Comparison of ENCODE assay signal across 20 cellular contexts in the genomic region with DNA sequence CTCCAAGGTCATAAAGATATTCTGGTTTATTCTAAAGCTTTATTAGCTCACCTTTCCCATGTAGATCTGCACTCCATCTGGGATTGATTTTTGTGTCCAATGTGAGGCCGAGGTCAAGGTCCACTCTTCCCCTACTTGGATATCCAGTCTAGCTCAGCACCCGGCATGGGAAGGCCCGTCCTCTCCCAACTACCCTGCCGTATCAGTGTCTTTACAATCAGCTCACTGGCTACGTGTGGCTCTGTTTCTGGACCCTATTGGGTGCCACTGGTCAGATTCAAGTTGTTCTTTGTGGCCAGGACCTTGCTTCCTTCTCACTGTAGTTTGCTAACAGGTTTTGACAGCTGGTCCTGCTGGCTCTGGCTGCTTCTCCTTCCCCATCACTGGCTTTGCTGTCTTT. TPM values are rescaled to one million over a fixed set of nuclear protein-coding genes. Genes with fewer than 3 reads are reported as not detected.
A peak's percentile ranks its signal among the peaks of the same experiment; 100 is the strongest.
DNase-seq lines count a peak whose midpoint lies in the region; ATAC-seq, FAIRE-seq and TF ChIP-seq lines count a peak whose summit lies in the region.
"Had no signal": no experiment of that assay in that cellular context is flagged by ENCODE, and none has a peak within 500 bp of the region (broad histone marks: within the 10 kb centered on the region; RNA-seq: fewer than 3 reads in every experiment).

No MANE protein-coding gene starts in this region.

- no peak overlapping the region for H3K27ac Mint-ChIP-seq in endothelial cell (ENCODE audit: unreplicated experiment)
- H3K27ac Mint-ChIP-seq: GM23338 had no signal

- no peak overlapping the region for H3K4me3 Mint-ChIP-seq in endothelial cell (ENCODE audit: unreplicated experiment)
- H3K4me3 Mint-ChIP-seq: GM23338 had no signal

- 94 to 97% methylated on average over 5 of the region's 5 CpGs for WGBS in heart right ventricle, 2 donors
- 60 to 82% (median 74%) methylated on average over 5 of the region's 5 CpGs for WGBS in small intestine, 3 donors

- POLR2A ChIA-PET in A673 (lab: Charles Lee; ENCODE audit: low non-redundant PET) = no interaction called here

- H3K4me1 ChIP-seq in right atrium auricular region (peaks cover 0 to 3% of the 10 kb centered on the region in 2 donors), heart right ventricle (peaks cover 0 to 22% (median 6%) of the 10 kb centered on the region in 9 donors), small intestine (ENCODE audit: control insufficient read depth in 2 of 2, insufficient read depth in 1 of 2, low read depth in 1 of 2, low read length in 1 of 2) (no peaks in the 10 kb centered on the region), A673 (ENCODE audit: insufficient read depth, low read length, poor library complexity, severe bottlenecking) (no peaks in the 10 kb centered on the region)
- H3K4me1 ChIP-seq: HAP-1 had no signal

- H3K9me3 Mint-ChIP-seq in endothelial cell (ENCODE audit: unreplicated experiment) = no peaks in the 10 kb centered on the region

- TF ChIP-seq CTCF in right atrium auricular region (IDR thresholded peaks at IDR 0.05) = no peak
- no peak for TF ChIP-seq CTCF in heart right ventricle (IDR thresholded peaks at IDR 0.05)
- no peak for TF ChIP-seq CTCF in A673 (conservative IDR thresholded peaks at IDR 0.05; ENCODE audit: low read depth, low read length)
- no peak for TF ChIP-seq CTCF in endothelial cell (IDR thresholded peaks at IDR 0.05; ENCODE audit: unreplicated experiment)

- H3K36me3 Mint-ChIP-seq in endothelial cell (ENCODE audit: low read depth, unreplicated experiment) = peaks cover 21% of the 10 kb centered on the region

- CTCF ChIA-PET in A673 (lab: Charles Lee) = no interaction called here

- H3K27me3 Mint-ChIP-seq in endothelial cell (ENCODE audit: unreplicated experiment) = peaks cover 4% of the 10 kb centered on the region

- no peak for FAIRE-seq in small intestine (lab: Jason Lieb, UNC)
- FAIRE-seq: G401.6, GM12892 had no signal

- H3K36me3 ChIP-seq in right atrium auricular region = no peaks in the 10 kb centered on the region
- H3K36me3 ChIP-seq in heart right ventricle = peaks cover 0 to 12% (median 0%) of the 10 kb centered on the region in 9 donors
- H3K36me3 ChIP-seq in small intestine (ENCODE audit: control insufficient read depth in 2 of 2, insufficient read depth in 2 of 2, low read length in 2 of 2) = no peaks in the 10 kb centered on the region
- H3K36me3 ChIP-seq in A673 (ENCODE audit: insufficient read depth, low read length, poor library complexity, severe bottlenecking) = peaks cover 2% of the 10 kb centered on the region
- H3K36me3 ChIP-seq: HAP-1 had no signal

- peak; percentile 28 for DNase-seq in right atrium auricular region (ENCODE audit: low spot score)
- no peak for DNase-seq in heart right ventricle
- no peak for DNase-seq in left lobe of liver (ENCODE audit: low spot score)
- DNase-seq in small intestine = peak; percentile 38
- DNase-seq in A673 (ENCODE audit: low spot score) = no peak
- DNase-seq in endothelial cell (ENCODE audit: low spot score) = no peak
- DNase-seq in NCI-H187 treated with DMSO at 0.1 percent for 48 hours (lab: John Stamatoyannopoulos, UW) = no peak
- DNase-seq: Kasumi-1, NCI-H1417, NCI-H1694 treated with DMSO at 0.1 percent for 48 hours, NCI-H446 treated with DMSO at 0.1 percent for 48 hours, NCI-H526 treated with DMSO at 0.1 percent for 48 hours had no signal

- intact Hi-C loops in heart right ventricle (cut with DNase I) = no loop called here
- intact Hi-C loops in A673 (cut with micrococcal nuclease; ENCODE audit: unreplicated experiment) = no loop called here

- H3K27me3 ChIP-seq in right atrium auricular region = no peaks in the 10 kb centered on the region
- no peaks in the 10 kb centered on the region for H3K27me3 ChIP-seq in heart right ventricle
- no peaks in the 10 kb centered on the region for H3K27me3 ChIP-seq in small intestine (ENCODE audit: control insufficient read depth in 2 of 2, insufficient read depth in 2 of 2, low read length in 2 of 2)
- H3K27me3 ChIP-seq in A673 (replicated peaks; ENCODE audit: insufficient read depth, low read depth, low read length, poor library complexity) = no peaks in the 10 kb centered on the region
- H3K27me3 ChIP-seq: BLaER1 treated with 17β-estradiol and CSF1 and Interleukin-3, amounts not matched to agents 10 nM and 100 nM had no signal

- no TSS peak for BruUV-seq in A673 (replicated peaks; lab: Mats Ljungman, UMichigan)

- H3K9me3 ChIP-seq in right atrium auricular region (no peaks in the 10 kb centered on the region), heart right ventricle (no peaks in the 10 kb centered on the region), small intestine (ENCODE audit: control insufficient read depth, low read depth) (no peaks in the 10 kb centered on the region), A673 (ENCODE audit: low read depth, low read length, poor library complexity, severe bottlenecking) (no peaks in the 10 kb centered on the region)
- H3K9me3 ChIP-seq: HAP-1 had no signal

- H3K27ac ChIP-seq in right atrium auricular region (no peak overlapping the region), heart right ventricle (no peak overlapping the region), small intestine (ENCODE audit: low read depth in 1 of 2, low read length in 1 of 2) (no peak overlapping the region), A673 (ENCODE audit: low read depth, low read length, poor library complexity, severe bottlenecking) (no peak overlapping the region)
- H3K27ac ChIP-seq: 22Rv1; BLaER1 treated with 17β-estradiol and CSF1 and Interleukin-3, amounts not matched to agents 10 nM and 100 nM; SK-N-MC had no signal

- ATAC-seq in heart right ventricle = no peak
- ATAC-seq in left lobe of liver = peak; percentile 60
- no peak for ATAC-seq in HG02571 (IDR thresholded peaks at IDR 0.05; ENCODE audit: unreplicated experiment)
- ATAC-seq: GM23338 had no signal

- H3K4me3 ChIP-seq in right atrium auricular region (no peak overlapping the region), heart right ventricle (no peak overlapping the region), small intestine (ENCODE audit: low read depth in 1 of 2, low read length in 2 of 2) (no peak overlapping the region), A673 (ENCODE audit: low read depth, low read length, poor library complexity, severe bottlenecking) (no peak overlapping the region)
- H3K4me3 ChIP-seq: BLaER1 treated with 17β-estradiol and CSF1 and Interleukin-3, amounts not matched to agents 10 nM and 100 nM; GM23338; HAP-1; SK-N-MC had no signal

- H3K4me1 Mint-ChIP-seq in endothelial cell (ENCODE audit: unreplicated experiment) = no peaks in the 10 kb centered on the region
- H3K4me1 Mint-ChIP-seq: GM23338 had no signal

RNA-seq across cellular contexts. Expression of a gene that starts 30.9 kb away (rescaled TPM):
- total RNA-seq in right atrium auricular region = under 1 TPM; 0.35 to 0.37 TPM
- total RNA-seq in heart right ventricle = under 1 TPM; 0.28 to 0.56 (median 0.43) TPM
- under 1 TPM; 0.01 to 0.73 TPM for polyA plus RNA-seq in heart right ventricle
- 1.2 TPM for total RNA-seq in left lobe of liver
- polyA plus RNA-seq in small intestine = under 1 TPM; under 0.01 to 0.22 (median under 0.01) TPM
- total RNA-seq in A673 (2021) = 4.0 and 4.1 TPM in 2 replicates
- total RNA-seq in endothelial cell (ENCODE audit: unreplicated experiment) = 1.2 TPM

Comparison
In these comparisons a context has a peak if more than half of its experiments do, and no peak if none do; other contexts are left out.
1. DNase-seq: peak in right atrium auricular region (single experiment) and small intestine (single experiment); none in heart right ventricle (0 of 2), left lobe of liver (single experiment), A673 (single experiment), endothelial cell (single experiment) and NCI-H187 treated with DMSO at 0.1 percent for 48 hours (single experiment).